Comparison of ENCODE assay signal across 20 cellular contexts in genomic region chr4:185079271-185079905, GRCh38.
DNase-seq lines count a peak whose midpoint lies in the region; ATAC-seq, FAIRE-seq and TF ChIP-seq lines count a peak whose summit lies in the region.
"Had no signal": no experiment of that assay in that cellular context is flagged by ENCODE, and none has a peak within 500 bp of the region (broad histone marks: within the 10 kb centered on the region; RNA-seq: fewer than 3 reads in every experiment).

No MANE protein-coding gene starts in this region.

- no peak overlapping the region for H3K27ac ChIP-seq in kidney (ENCODE audit: low read depth in 2 of 2, low read length in 2 of 2)
- H3K27ac ChIP-seq: BLaER1 treated with 17β-estradiol and CSF1 and Interleukin-3, amounts not matched to agents 10 nM and 100 nM had no signal

- FAIRE-seq in kidney (lab: Jason Lieb, UNC) = no peak
- FAIRE-seq: GM12878, GM18507, HepG2, HTR-8/SVneo had no signal

- in situ Hi-C loops in SK-MEL-5 (cut with HindIII; ENCODE audit: low pct_unique_long_range_greater_than_20kb, low sequenced_read_pairs) = no loop called here

- DNase-seq in COLO829 (ENCODE audit: low spot score) (peak; percentile 53), SK-MEL-5 (ENCODE audit: low read depth, low spot score) (peak; percentile 51), kidney (no peak), renal cortical epithelial cell (ENCODE audit: low read depth) (peak; percentile 61), cardiac septum (ENCODE audit: low spot score) (no peak), retina (no peak)
- DNase-seq: ACHN; Calu3; CD4-positive, CD25-positive, alpha-beta regulatory T cell; DMS 273 treated with DMSO at 0.1 percent for 48 hours; DMS79; GOT3; HCEC 1CT; HFFc6 had no signal

- ATAC-seq in GM19397 (IDR thresholded peaks at IDR 0.05; ENCODE audit: unreplicated experiment) = no peak
- ATAC-seq: GM12878, HepG2 had no signal

- no peaks in the 10 kb centered on the region for H3K36me3 ChIP-seq in kidney (ENCODE audit: control insufficient read depth in 1 of 2, insufficient read depth in 2 of 2, low read length in 2 of 2)
- H3K36me3 ChIP-seq: BLaER1 treated with 17β-estradiol and CSF1 and Interleukin-3, amounts not matched to agents 10 nM and 100 nM had no signal

- peak overlapping the region; percentile 5 to 14 for H3K4me3 ChIP-seq in kidney (ENCODE audit: low read length in 2 of 2)
- H3K4me3 ChIP-seq: BLaER1 treated with 17β-estradiol and CSF1 and Interleukin-3, amounts not matched to agents 10 nM and 100 nM; GM12878 had no signal

- no peaks in the 10 kb centered on the region for H3K9me3 ChIP-seq in kidney (ENCODE audit: control insufficient read depth in 1 of 2, low read length in 2 of 2)
- H3K9me3 ChIP-seq: BLaER1 treated with 17β-estradiol and CSF1 and Interleukin-3, amounts not matched to agents 10 nM and 100 nM had no signal

- TF ChIP-seq CTCF in kidney (IDR thresholded peaks at IDR 0.05; ENCODE audit: borderline replicate concordance, extremely low read depth, insufficient read depth) = no peak

- intact Hi-C loops in kidney (cut with DNase I) = no loop called here
- intact Hi-C loops in cardiac septum (cut with DNase I) = no loop called here

- H3K4me1 ChIP-seq in kidney (ENCODE audit: control insufficient read depth in 1 of 2, insufficient read depth in 1 of 2, low read depth in 1 of 2, low read length in 2 of 2) = no peaks in the 10 kb centered on the region

- H3K9ac ChIP-seq in kidney (ENCODE audit: low read length in 2 of 2) = no peak overlapping the region
- H3K9ac ChIP-seq: BLaER1 treated with 17β-estradiol and CSF1 and Interleukin-3, amounts not matched to agents 10 nM and 100 nM had no signal

Comparison
In these comparisons a context has a peak if more than half of its experiments do, and no peak if none do; other contexts are left out.
1. DNase-seq: peak in COLO829 (single experiment), SK-MEL-5 (single experiment) and renal cortical epithelial cell (single experiment); none in kidney (single experiment), cardiac septum (single experiment) and retina (single experiment).